In the genomic region with DNA sequence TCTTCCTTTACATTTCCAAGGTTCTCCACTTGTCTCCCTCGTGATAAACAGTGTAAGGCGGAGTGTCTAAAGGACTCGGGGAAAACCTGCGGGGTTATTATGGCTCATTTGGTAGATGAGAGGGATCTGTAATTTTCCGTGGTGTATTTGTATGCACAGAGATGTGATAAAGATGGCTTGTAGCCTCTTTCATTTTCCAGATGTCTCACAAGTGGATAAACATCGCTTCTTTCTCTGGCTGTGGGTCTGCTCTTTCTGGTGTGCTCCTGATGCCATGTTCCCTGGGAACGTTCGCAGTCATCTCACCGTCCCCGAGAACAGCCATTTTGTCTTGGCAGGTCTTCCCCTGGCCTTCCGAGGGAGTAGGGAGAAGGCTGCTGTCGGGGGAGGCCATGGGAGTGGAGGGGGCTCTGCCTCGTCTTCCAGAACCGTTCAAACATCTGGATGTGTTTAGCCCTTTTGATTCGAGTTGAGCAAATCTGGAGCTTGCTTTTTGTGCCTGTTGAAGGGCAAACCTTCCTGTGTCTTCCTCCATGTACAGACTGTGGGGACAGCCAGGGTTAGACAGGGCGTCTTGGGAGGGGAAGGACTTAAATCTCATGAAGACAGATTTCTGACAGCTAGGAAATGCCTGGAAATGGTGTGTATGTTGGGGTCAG, we compare ENCODE assay signal across 15 cellular contexts.
DNase-seq lines count a peak whose midpoint lies in the region; ATAC-seq and TF ChIP-seq lines count a peak whose summit lies in the region.
"Had no signal": no experiment of that assay in that cellular context is flagged by ENCODE, and none has a peak within 500 bp of the region (broad histone marks: within the 10 kb centered on the region; RNA-seq: fewer than 3 reads in every experiment).

No MANE protein-coding gene starts in this region.

- no peaks in the 10 kb centered on the region for H3K27me3 Mint-ChIP-seq in WTC11 (ENCODE audit: low read depth)

- no peaks in the 10 kb centered on the region for H3K27me3 ChIP-seq in cardiac muscle cell
- H3K27me3 ChIP-seq: neutrophil, upper lobe of right lung had no signal

- POLR2A ChIA-PET in WTC11 (lab: Charles Lee) = interaction anchor here (1.2 kb wide), 1 partner anchor 62 kb away, joined by 3 read pairs; no protein-coding TSS in a partner anchor

- peaks cover 10% of the 10 kb centered on the region for H3K4me1 Mint-ChIP-seq in WTC11
- H3K4me1 Mint-ChIP-seq in stimulated activated effector memory CD8-positive, alpha-beta T cell treated with anti-CD3 and anti-CD28 coated beads, Interleukin-12 subunit alpha, Interleukin-12 subunit beta, amount 100 ng/mL, for 72 hours = peaks cover 36% of the 10 kb centered on the region

- DNase-seq in cardiac muscle cell (ENCODE audit: low read depth in 1 of 2, low spot score in 1 of 2) (no peak), Right ventricle myocardium superior (no peak), WTC11 (ENCODE audit: low spot score) (no peak), left kidney (ENCODE audit: low read depth, low spot score) (peak; percentile 65), globus pallidus (ENCODE audit: low spot score) (no peak)
- no peak for DNase-seq in stimulated activated effector memory CD8-positive, alpha-beta T cell treated with anti-CD3 and anti-CD28 coated beads, Interleukin-12 subunit alpha, Interleukin-12 subunit beta, amount 100 ng/mL, for 72 hours (ENCODE audit: low spot score in 2 of 2)
- DNase-seq: DMS153; effector CD4-positive, alpha-beta T cell; foreskin melanocyte; GOT3; stimulated activated CD4-positive, alpha-beta T cell treated with anti-CD3 and anti-CD28 coated beads, Interleukin-12 subunit alpha, Interleukin-12 subunit beta, amount 100 ng/mL, for 4 hours; upper lobe of right lung had no signal

- no peaks in the 10 kb centered on the region for H3K36me3 ChIP-seq in cardiac muscle cell
- H3K36me3 ChIP-seq: neutrophil, upper lobe of right lung had no signal

- H3K9me3 ChIP-seq in cardiac muscle cell (ENCODE audit: low read depth) = no peaks in the 10 kb centered on the region
- H3K9me3 ChIP-seq: neutrophil, upper lobe of right lung had no signal

- 0 out of 2 replicates have a peak, but pooled peaks cover 3% of the 10 kb centered on the region for H3K36me3 Mint-ChIP-seq in WTC11
- H3K36me3 Mint-ChIP-seq in stimulated activated effector memory CD8-positive, alpha-beta T cell treated with anti-CD3 and anti-CD28 coated beads, Interleukin-12 subunit alpha, Interleukin-12 subunit beta, amount 100 ng/mL, for 72 hours = no peaks in the 10 kb centered on the region

- CTCF ChIA-PET in WTC11 (lab: Charles Lee) = no interaction called here

- no peak overlapping the region for H3K27ac Mint-ChIP-seq in WTC11
- no peak overlapping the region for H3K27ac Mint-ChIP-seq in stimulated activated effector memory CD8-positive, alpha-beta T cell treated with anti-CD3 and anti-CD28 coated beads, Interleukin-12 subunit alpha, Interleukin-12 subunit beta, amount 100 ng/mL, for 72 hours

- no peak overlapping the region for H3K4me3 ChIP-seq in cardiac muscle cell
- H3K4me3 ChIP-seq: upper lobe of right lung had no signal

- H3K27ac ChIP-seq in cardiac muscle cell = peak overlapping the region; percentile 73
- H3K27ac ChIP-seq: neutrophil, upper lobe of right lung had no signal

- no peak for ATAC-seq in Right ventricle myocardium superior (ENCODE audit: poor library complexity)
- peak; percentile 39; the same call in 1 of the 2 replicates for ATAC-seq in WTC11
- ATAC-seq in HG03457 (IDR thresholded peaks at IDR 0.05; ENCODE audit: unreplicated experiment) = no peak
- no peak for ATAC-seq in stimulated activated effector memory CD8-positive, alpha-beta T cell treated with anti-CD3 and anti-CD28 coated beads, Interleukin-12 subunit alpha, Interleukin-12 subunit beta, amount 100 ng/mL, for 72 hours
- no peak for ATAC-seq in HG02571 (IDR thresholded peaks at IDR 0.05; ENCODE audit: unreplicated experiment)
- ATAC-seq: upper lobe of right lung had no signal

- no peaks in the 10 kb centered on the region; the same call in 1 of the 2 replicates for H3K9me3 Mint-ChIP-seq in WTC11
- H3K9me3 Mint-ChIP-seq in stimulated activated effector memory CD8-positive, alpha-beta T cell treated with anti-CD3 and anti-CD28 coated beads, Interleukin-12 subunit alpha, Interleukin-12 subunit beta, amount 100 ng/mL, for 72 hours = no peaks in the 10 kb centered on the region

- intact Hi-C loops in Right ventricle myocardium superior (cut with DNase I) = no loop called here

- no peak for TF ChIP-seq CTCF in cardiac muscle cell (IDR thresholded peaks at IDR 0.05; ENCODE audit: low read depth, low read length)
- no peak for TF ChIP-seq CTCF in WTC11 (IDR thresholded peaks at IDR 0.05)

- H3K4me3 Mint-ChIP-seq in WTC11 = no peak overlapping the region
- H3K4me3 Mint-ChIP-seq in stimulated activated effector memory CD8-positive, alpha-beta T cell treated with anti-CD3 and anti-CD28 coated beads, Interleukin-12 subunit alpha, Interleukin-12 subunit beta, amount 100 ng/mL, for 72 hours = no peak overlapping the region

- peaks cover 23% of the 10 kb centered on the region for H3K4me1 ChIP-seq in cardiac muscle cell (ENCODE audit: low read depth)
- H3K4me1 ChIP-seq: upper lobe of right lung had no signal

TF ChIP-seq in WTC11, 78 proteins besides CTCF, POLR2A, EP300 and RAD21 (continues in another document):
- TF ChIP-seq FOXP1 (CRISPR knock-in tag; IDR thresholded peaks at IDR 0.05; ENCODE audit: borderline replicate concordance) = no peak
- TF ChIP-seq, protein P1, sequence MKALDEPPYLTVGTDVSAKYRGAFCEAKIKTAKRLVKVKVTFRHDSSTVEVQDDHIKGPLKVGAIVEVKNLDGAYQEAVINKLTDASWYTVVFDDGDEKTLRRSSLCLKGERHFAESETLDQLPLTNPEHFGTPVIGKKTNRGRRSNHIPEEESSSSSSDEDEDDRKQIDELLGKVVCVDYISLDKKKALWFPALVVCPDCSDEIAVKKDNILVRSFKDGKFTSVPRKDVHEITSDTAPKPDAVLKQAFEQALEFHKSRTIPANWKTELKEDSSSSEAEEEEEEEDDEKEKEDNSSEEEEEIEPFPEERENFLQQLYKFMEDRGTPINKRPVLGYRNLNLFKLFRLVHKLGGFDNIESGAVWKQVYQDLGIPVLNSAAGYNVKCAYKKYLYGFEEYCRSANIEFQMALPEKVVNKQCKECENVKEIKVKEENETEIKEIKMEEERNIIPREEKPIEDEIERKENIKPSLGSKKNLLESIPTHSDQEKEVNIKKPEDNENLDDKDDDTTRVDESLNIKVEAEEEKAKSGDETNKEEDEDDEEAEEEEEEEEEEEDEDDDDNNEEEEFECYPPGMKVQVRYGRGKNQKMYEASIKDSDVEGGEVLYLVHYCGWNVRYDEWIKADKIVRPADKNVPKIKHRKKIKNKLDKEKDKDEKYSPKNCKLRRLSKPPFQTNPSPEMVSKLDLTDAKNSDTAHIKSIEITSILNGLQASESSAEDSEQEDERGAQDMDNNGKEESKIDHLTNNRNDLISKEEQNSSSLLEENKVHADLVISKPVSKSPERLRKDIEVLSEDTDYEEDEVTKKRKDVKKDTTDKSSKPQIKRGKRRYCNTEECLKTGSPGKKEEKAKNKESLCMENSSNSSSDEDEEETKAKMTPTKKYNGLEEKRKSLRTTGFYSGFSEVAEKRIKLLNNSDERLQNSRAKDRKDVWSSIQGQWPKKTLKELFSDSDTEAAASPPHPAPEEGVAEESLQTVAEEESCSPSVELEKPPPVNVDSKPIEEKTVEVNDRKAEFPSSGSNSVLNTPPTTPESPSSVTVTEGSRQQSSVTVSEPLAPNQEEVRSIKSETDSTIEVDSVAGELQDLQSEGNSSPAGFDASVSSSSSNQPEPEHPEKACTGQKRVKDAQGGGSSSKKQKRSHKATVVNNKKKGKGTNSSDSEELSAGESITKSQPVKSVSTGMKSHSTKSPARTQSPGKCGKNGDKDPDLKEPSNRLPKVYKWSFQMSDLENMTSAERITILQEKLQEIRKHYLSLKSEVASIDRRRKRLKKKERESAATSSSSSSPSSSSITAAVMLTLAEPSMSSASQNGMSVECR (CRISPR knock-in tag; IDR thresholded peaks at IDR 0.05; ENCODE audit: borderline replicate concordance) = no peak
- no peak for TF ChIP-seq ZNF232 (CRISPR knock-in tag; IDR thresholded peaks at IDR 0.05)
- TF ChIP-seq, protein P2, sequence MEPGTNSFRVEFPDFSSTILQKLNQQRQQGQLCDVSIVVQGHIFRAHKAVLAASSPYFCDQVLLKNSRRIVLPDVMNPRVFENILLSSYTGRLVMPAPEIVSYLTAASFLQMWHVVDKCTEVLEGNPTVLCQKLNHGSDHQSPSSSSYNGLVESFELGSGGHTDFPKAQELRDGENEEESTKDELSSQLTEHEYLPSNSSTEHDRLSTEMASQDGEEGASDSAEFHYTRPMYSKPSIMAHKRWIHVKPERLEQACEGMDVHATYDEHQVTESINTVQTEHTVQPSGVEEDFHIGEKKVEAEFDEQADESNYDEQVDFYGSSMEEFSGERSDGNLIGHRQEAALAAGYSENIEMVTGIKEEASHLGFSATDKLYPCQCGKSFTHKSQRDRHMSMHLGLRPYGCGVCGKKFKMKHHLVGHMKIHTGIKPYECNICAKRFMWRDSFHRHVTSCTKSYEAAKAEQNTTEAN (CRISPR knock-in tag; IDR thresholded peaks at IDR 0.05) = no peak
- TF ChIP-seq NFE2L1 (CRISPR knock-in tag; IDR thresholded peaks at IDR 0.05) = no peak
- TF ChIP-seq, protein P3, sequence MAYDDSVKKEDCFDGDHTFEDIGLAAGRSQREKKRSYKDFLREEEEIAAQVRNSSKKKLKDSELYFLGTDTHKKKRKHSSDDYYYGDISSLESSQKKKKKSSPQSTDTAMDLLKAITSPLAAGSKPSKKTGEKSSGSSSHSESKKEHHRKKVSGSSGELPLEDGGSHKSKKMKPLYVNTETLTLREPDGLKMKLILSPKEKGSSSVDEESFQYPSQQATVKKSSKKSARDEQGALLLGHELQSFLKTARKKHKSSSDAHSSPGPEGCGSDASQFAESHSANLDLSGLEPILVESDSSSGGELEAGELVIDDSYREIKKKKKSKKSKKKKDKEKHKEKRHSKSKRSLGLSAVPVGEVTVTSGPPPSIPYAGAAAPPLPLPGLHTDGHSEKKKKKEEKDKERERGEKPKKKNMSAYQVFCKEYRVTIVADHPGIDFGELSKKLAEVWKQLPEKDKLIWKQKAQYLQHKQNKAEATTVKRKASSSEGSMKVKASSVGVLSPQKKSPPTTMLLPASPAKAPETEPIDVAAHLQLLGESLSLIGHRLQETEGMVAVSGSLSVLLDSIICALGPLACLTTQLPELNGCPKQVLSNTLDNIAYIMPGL (CRISPR knock-in tag; IDR thresholded peaks at IDR 0.05) = no peak
- no peak for TF ChIP-seq NR3C1 (CRISPR knock-in tag; conservative IDR thresholded peaks at IDR 0.05; ENCODE audit: low read depth)
- no peak for TF ChIP-seq PRRX2 (CRISPR knock-in tag; IDR thresholded peaks at IDR 0.05)
- TF ChIP-seq ZBTB21 (CRISPR knock-in tag; IDR thresholded peaks at IDR 0.05; ENCODE audit: borderline replicate concordance) = no peak
